In the genomic region with DNA sequence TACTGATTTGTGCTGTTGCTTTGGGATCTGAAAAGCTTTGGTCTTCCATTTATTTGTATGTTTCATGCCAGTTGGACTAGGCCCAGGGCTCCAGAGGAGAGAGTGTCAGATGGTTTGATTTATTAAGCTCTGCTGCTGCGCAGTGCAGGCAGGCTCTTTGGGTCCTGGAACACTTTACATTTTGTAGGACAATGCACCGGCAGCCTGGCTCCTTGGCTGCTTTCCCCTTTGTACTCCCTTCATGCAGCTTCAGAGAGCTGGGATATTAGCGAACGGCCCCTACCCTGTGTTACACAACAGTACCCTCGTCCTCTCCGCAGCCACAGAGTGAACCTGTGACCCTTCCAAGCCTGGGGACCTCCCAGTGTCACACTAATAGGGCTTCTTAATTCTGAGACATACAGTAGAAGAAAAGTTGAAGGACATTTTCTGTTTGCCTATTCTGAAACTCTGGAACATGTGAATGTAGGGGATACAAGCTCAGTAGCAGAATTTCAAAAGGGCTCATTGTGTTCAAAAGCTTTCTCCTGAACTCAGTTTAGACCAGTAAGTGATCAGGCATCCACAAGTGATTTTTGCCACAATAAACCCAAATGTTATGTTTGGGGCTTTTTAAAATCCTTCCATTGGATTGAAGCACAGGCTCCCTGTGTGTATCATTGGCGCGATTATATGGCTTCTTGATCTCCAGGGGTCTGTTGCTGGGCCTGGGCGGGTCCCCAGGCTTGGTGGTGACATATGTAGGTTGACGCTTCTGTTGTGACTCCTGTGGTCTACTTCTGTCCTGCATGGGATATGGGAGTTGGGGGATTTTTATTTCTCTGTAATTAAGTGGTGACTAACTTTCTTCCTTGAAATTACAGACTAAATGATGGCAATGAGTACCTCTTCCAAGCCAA, we compare ENCODE assay signal across 8 cellular contexts.
A peak's percentile ranks its signal among the peaks of the same experiment; 100 is the strongest.
DNase-seq lines count a peak whose midpoint lies in the region; FAIRE-seq and TF ChIP-seq lines count a peak whose summit lies in the region.

No MANE protein-coding gene starts in this region.

- no peak for TF ChIP-seq POLR2A in H54 (IDR thresholded peaks at IDR 0.05; ENCODE audit: low read depth, low read length)

- H3K27ac Mint-ChIP-seq in T-helper 2 cell treated with Interferon-gamma antibody and Interleukin-4, amounts not matched to agents 5 μg/mL and 100 μg/mL, for 36 hours = peak overlapping the region; percentile 1

- no peak for TF ChIP-seq CTCF in tibial artery (IDR thresholded peaks at IDR 0.05)

- peaks cover 77% of the 10 kb centered on the region for H3K36me3 Mint-ChIP-seq in T-helper 2 cell treated with Interferon-gamma antibody and Interleukin-4, amounts not matched to agents 5 μg/mL and 100 μg/mL, for 36 hours (ENCODE audit: low read depth)

- H3K4me1 Mint-ChIP-seq in T-helper 2 cell treated with Interferon-gamma antibody and Interleukin-4, amounts not matched to agents 5 μg/mL and 100 μg/mL, for 36 hours (ENCODE audit: low read depth) = peaks cover 11% of the 10 kb centered on the region

- no peaks in the 10 kb centered on the region for H3K9me3 Mint-ChIP-seq in T-helper 2 cell treated with Interferon-gamma antibody and Interleukin-4, amounts not matched to agents 5 μg/mL and 100 μg/mL, for 36 hours

- DNase-seq in T-helper 2 cell treated with Interferon-gamma antibody and Interleukin-4, amounts not matched to agents 5 μg/mL and 100 μg/mL, for 36 hours (ENCODE audit: low spot score) = no peak
- DNase-seq in T-helper 2 cell (no peak), epithelial cell of prostate (ENCODE audit: low read depth, low spot score) (no peak), middle frontal gyrus (ENCODE audit: extremely low spot score, low spot score) (peak; percentile 55), tibial artery (no peak), SW 1271 (lab: John Stamatoyannopoulos, UW) (no peak), GM19239 (ENCODE audit: insufficient read length, low spot score) (no peak), H54 (ENCODE audit: insufficient read length, low spot score) (no peak)

- H3K9me3 ChIP-seq in tibial artery = no peaks in the 10 kb centered on the region

- H3K27me3 ChIP-seq in tibial artery = no peaks in the 10 kb centered on the region

- H3K27me3 Mint-ChIP-seq in T-helper 2 cell treated with Interferon-gamma antibody and Interleukin-4, amounts not matched to agents 5 μg/mL and 100 μg/mL, for 36 hours (ENCODE audit: low read depth) = no peaks in the 10 kb centered on the region

- intact Hi-C loops in tibial artery (cut with DNase I; ENCODE audit: low total_unique reads) = loop anchor here (10.0 kb wide), 1 partner anchor 168 kb away; no protein-coding TSS in a partner anchor

- no peak overlapping the region for H3K4me3 ChIP-seq in tibial artery

- peaks cover 29 to 60% (median 58%) of the 10 kb centered on the region in 3 donors for H3K36me3 ChIP-seq in tibial artery

- FAIRE-seq in GM19239 (lab: Jason Lieb, UNC) (no peak), H54 (lab: Jason Lieb, UNC) (no peak)

- no peak overlapping the region for H3K4me3 Mint-ChIP-seq in T-helper 2 cell treated with Interferon-gamma antibody and Interleukin-4, amounts not matched to agents 5 μg/mL and 100 μg/mL, for 36 hours

- peak overlapping the region; percentile 21 for H3K27ac ChIP-seq in epithelial cell of prostate
- H3K27ac ChIP-seq in tibial artery = peak overlapping the region; percentile 59

- H3K4me1 ChIP-seq in tibial artery = peaks cover 0 to 44% (median 33%) of the 10 kb centered on the region in 4 donors
